ENCODE assay signal across 1 cellular context in genomic region chr10:114077815-114078219, GRCh38.
TF ChIP-seq lines count a peak whose summit lies in the region.

No MANE protein-coding gene starts in this region.

TF ChIP-seq in GM23338, 12 proteins besides CTCF, POLR2A, EP300 and RAD21 (continued from another document):
- TF ChIP-seq EZH2 (IDR thresholded peaks at IDR 0.05; ENCODE audit: low read depth, unreplicated experiment) (no peak), STAT1 (IDR thresholded peaks at IDR 0.05; ENCODE audit: unreplicated experiment) (no peak), POLR2AphosphoS5 (IDR thresholded peaks at IDR 0.05; ENCODE audit: low read depth) (no peak)
